In genomic region chr10:126375926-126376554, GRCh38 we compare ENCODE assay signal across 19 cellular contexts. TPM values are rescaled to one million over a fixed set of nuclear protein-coding genes. Genes with fewer than 3 reads are reported as not detected.
"Had no signal": no experiment of that assay in that cellular context is flagged by ENCODE, and none has a peak within 500 bp of the region (broad histone marks: within the 10 kb centered on the region; RNA-seq: fewer than 3 reads in every experiment).

No MANE protein-coding gene starts in this region.

- H3K4me1 ChIP-seq: ascending aorta, lower lobe of right lung had no signal

- H3K4me3 ChIP-seq: ascending aorta, lower lobe of right lung had no signal

- H3K9me3 Mint-ChIP-seq: activated CD8-positive, alpha-beta T cell treated with anti-CD3 and anti-CD28 coated beads for 36 hours had no signal

- H3K27me3 ChIP-seq: ascending aorta had no signal

- H3K27ac Mint-ChIP-seq: activated CD8-positive, alpha-beta T cell treated with anti-CD3 and anti-CD28 coated beads for 36 hours; activated naive CD8-positive, alpha-beta T cell treated with anti-CD3 and anti-CD28 coated beads, Interleukin-2, amount 10 ng/mL, durations not matched to agents 7 days and 5 days; activated T-cell treated with anti-CD3 and anti-CD28 coated beads, Interleukin-2, amount 50 U/mL, for 72 hours; dendritic cell treated with granulocyte-macrophage colony-stimulating factor and Interleukin-4, amounts not matched to agents 40 ng/mL and 50 ng/mL, for 4 days; endodermal cell; type B pancreatic cell had no signal

- H3K36me3 Mint-ChIP-seq: activated naive CD8-positive, alpha-beta T cell treated with anti-CD3 and anti-CD28 coated beads, Interleukin-2, amount 10 ng/mL, durations not matched to agents 7 days and 5 days had no signal

- H3K4me3 Mint-ChIP-seq: activated CD8-positive, alpha-beta T cell treated with anti-CD3 and anti-CD28 coated beads for 36 hours; activated naive CD8-positive, alpha-beta T cell treated with anti-CD3 and anti-CD28 coated beads, Interleukin-2, amount 10 ng/mL, durations not matched to agents 7 days and 5 days; activated T-cell treated with anti-CD3 and anti-CD28 coated beads, Interleukin-2, amount 50 U/mL, for 72 hours; dendritic cell treated with granulocyte-macrophage colony-stimulating factor and Interleukin-4, amounts not matched to agents 40 ng/mL and 50 ng/mL, for 4 days; endodermal cell; type B pancreatic cell had no signal

- H3K36me3 ChIP-seq: ascending aorta, lower lobe of right lung, WERI-Rb-1 had no signal

- FAIRE-seq: small intestine had no signal

- DNase-seq: activated CD4-positive, alpha-beta T cell treated with anti-CD3 and anti-CD28 coated beads for 4 hours; activated CD8-positive, alpha-beta memory T cell treated with anti-CD3 and anti-CD28 coated beads, Interleukin-2, amount 50 U/mL, for 4 hours; activated CD8-positive, alpha-beta T cell treated with anti-CD3 and anti-CD28 coated beads for 36 hours; activated naive CD8-positive, alpha-beta T cell treated with anti-CD3 and anti-CD28 coated beads, Interleukin-2, amount 10 ng/mL, durations not matched to agents 7 days and 5 days; activated T-cell treated with anti-CD3 and anti-CD28 coated beads, Interleukin-2, amount 50 U/mL, for 72 hours; endodermal cell; hypothalamus; lower lobe of right lung; midbrain; retina; small intestine; stimulated activated CD4-positive, alpha-beta T cell treated with anti-CD3 and anti-CD28 coated beads, Interleukin-1b, Interleukin-23, amount 100 ng/mL, for 48 hours; stimulated activated naive CD4-positive, alpha-beta T cell; substantia nigra; T-helper 1 cell; WERI-Rb-1 had no signal

- H3K27me3 Mint-ChIP-seq: activated CD8-positive, alpha-beta T cell treated with anti-CD3 and anti-CD28 coated beads for 36 hours; activated naive CD8-positive, alpha-beta T cell treated with anti-CD3 and anti-CD28 coated beads, Interleukin-2, amount 10 ng/mL, durations not matched to agents 7 days and 5 days; dendritic cell treated with granulocyte-macrophage colony-stimulating factor and Interleukin-4, amounts not matched to agents 40 ng/mL and 50 ng/mL, for 4 days; type B pancreatic cell had no signal

- ATAC-seq: activated CD8-positive, alpha-beta T cell treated with anti-CD3 and anti-CD28 coated beads for 36 hours; activated T-cell treated with anti-CD3 and anti-CD28 coated beads, Interleukin-2, amount 50 U/mL, for 72 hours; lower lobe of right lung had no signal

- H3K4me1 Mint-ChIP-seq: activated naive CD8-positive, alpha-beta T cell treated with anti-CD3 and anti-CD28 coated beads, Interleukin-2, amount 10 ng/mL, durations not matched to agents 7 days and 5 days; endodermal cell had no signal

- H3K27ac ChIP-seq: ascending aorta, lower lobe of right lung, WERI-Rb-1 had no signal

- H3K9me3 ChIP-seq: ascending aorta, lower lobe of right lung had no signal

RNA-seq across cellular contexts. Expression of gene ADAM12, which starts 12.2 kb away (rescaled TPM):
- total RNA-seq: ascending aorta had no signal
